In the genomic region with DNA sequence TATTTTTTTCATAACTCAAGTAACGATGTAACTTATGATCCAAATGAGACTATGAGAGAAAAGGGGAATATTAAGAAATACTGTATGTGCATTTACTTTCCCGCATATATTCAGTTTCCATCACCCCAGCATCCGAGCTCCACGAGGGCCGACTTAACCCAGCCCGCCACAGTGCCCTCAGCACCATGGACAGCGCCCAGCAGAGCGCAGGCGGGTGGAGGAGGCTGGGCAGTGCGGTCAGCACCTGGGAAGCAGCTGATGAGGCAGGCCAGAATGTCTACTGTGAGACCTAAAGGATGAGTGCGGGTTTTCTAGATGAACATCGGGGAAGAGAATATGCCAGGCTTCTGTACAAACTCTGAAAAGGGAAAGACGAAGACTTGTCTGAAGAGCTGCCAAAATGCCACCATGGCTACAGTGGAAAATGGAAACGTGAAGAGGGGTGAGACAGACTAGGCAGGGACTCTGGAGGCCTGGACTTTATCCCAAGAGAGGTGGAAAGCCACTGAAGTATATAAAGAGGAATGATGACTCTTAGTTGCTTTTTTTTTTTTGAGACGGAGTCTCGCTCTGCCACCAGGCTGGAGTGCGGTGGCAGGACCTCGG, we compare ENCODE assay signal across 8 cellular contexts.
DNase-seq lines count a peak whose midpoint lies in the region; TF ChIP-seq lines count a peak whose summit lies in the region.

No MANE protein-coding gene starts in this region.

- H3K27ac ChIP-seq in RWPE1 (no peak overlapping the region), brain microvascular endothelial cell (no peak overlapping the region)

- POLR2A ChIA-PET in RWPE1 (lab: Yijun Ruan, JAX; ENCODE audit: low non-redundant PET), result no interaction called here

- in situ Hi-C loops in brain microvascular endothelial cell (cut with HindIII; ENCODE audit: low pct_ligation_motif_present, low sequenced_read_pairs), result no loop called here

- DNase-seq in ELF-1 (ENCODE audit: low read depth, low spot score) (peak; percentile 84), RWPE1 (ENCODE audit: low spot score) (peak; percentile 78), brain microvascular endothelial cell (peak; percentile 16), kidney tubule cell (ENCODE audit: low spot score) (peak; percentile 64), 8988T (no peak), NCI-H146 (lab: John Stamatoyannopoulos, UW) (no peak), DMS153 (lab: John Stamatoyannopoulos, UW) (no peak)
- peak; percentile 26 for DNase-seq in stimulated activated CD8-positive, alpha-beta memory T cell treated with anti-CD3 and anti-CD28 coated beads, Interleukin-4, amount 100 ng/mL, for 24 hours (ENCODE audit: low read depth)

- TF ChIP-seq CTCF in RWPE1 (conservative IDR thresholded peaks at IDR 0.05; ENCODE audit: low read depth) (no peak), brain microvascular endothelial cell (IDR thresholded peaks at IDR 0.05; ENCODE audit: low read depth, low read length, missing control alignments) (no peak)

- no peak overlapping the region for H3K4me3 ChIP-seq in brain microvascular endothelial cell (ENCODE audit: low read depth, low read length)

- no peaks in the 10 kb centered on the region for H3K36me3 ChIP-seq in brain microvascular endothelial cell (replicated peaks)

- H3K27me3 ChIP-seq in brain microvascular endothelial cell (replicated peaks), result peaks cover 1% of the 10 kb centered on the region

- CTCF ChIA-PET in RWPE1 (lab: Yijun Ruan, JAX), result interaction anchor here (0.7 kb wide), 1 partner anchor 178 kb away, joined by 3 read pairs; no protein-coding TSS in a partner anchor

Comparison
In these comparisons a context has a peak if more than half of its experiments do, and no peak if none do; other contexts are left out.
1. DNase-seq: peak in ELF-1 (single experiment), RWPE1 (single experiment), brain microvascular endothelial cell (single experiment), kidney tubule cell (single experiment) and stimulated activated CD8-positive, alpha-beta memory T cell treated with anti-CD3 and anti-CD28 coated beads, Interleukin-4, amount 100 ng/mL, for 24 hours (single experiment); none in 8988T (single experiment), NCI-H146 (single experiment) and DMS153 (single experiment).